ENCODE assay signal across 8 cellular contexts in genomic region chr15:48861813-48862431, GRCh38. TPM values are rescaled to one million over a fixed set of nuclear protein-coding genes. Genes with fewer than 3 reads are reported as not detected.
A peak's percentile ranks its signal among the peaks of the same experiment; 100 is the strongest.
DNase-seq lines count a peak whose midpoint lies in the region; ATAC-seq, FAIRE-seq and TF ChIP-seq lines count a peak whose summit lies in the region.

No MANE protein-coding gene starts in this region.

- H3F3A ChIP-seq in PC-3 (ENCODE audit: low read length, unreplicated experiment) (no peaks in the 10 kb centered on the region), smooth muscle cell (ENCODE audit: low read depth) (no peaks in the 10 kb centered on the region)

- H2AFZ ChIP-seq in PC-3 (ENCODE audit: low read length) (0 out of 2 replicates have a peak overlapping the region, but pooled peaks have one; percentile 35), smooth muscle cell (ENCODE audit: low read depth) (peak overlapping the region; percentile 4)

- ATAC-seq in PC-3 (peak; percentile 29; the same call in 1 of the 2 replicates), right cardiac atrium (peak; percentile 79 to 81), GM21526 (IDR thresholded peaks at IDR 0.05; ENCODE audit: low FRiP score, unreplicated experiment) (no peak)

- H3K9me3 ChIP-seq in PC-3 (ENCODE audit: low read length) (no peaks in the 10 kb centered on the region), ascending aorta (no peaks in the 10 kb centered on the region), right cardiac atrium (ENCODE audit: control insufficient read depth, low read length) (no peaks in the 10 kb centered on the region), smooth muscle cell (replicated peaks; ENCODE audit: low read depth) (no peaks in the 10 kb centered on the region)

- intact Hi-C loops in PC-3 (cut with micrococcal nuclease), result loop anchor here (1.0 to 5.0 kb wide), 6 partner anchors 104 to 1285 kb away; partner anchors contain the start of genes FGF7 and SECISBP2L
- intact Hi-C loops in ascending aorta (cut with DNase I), result loop anchor here (1.0 to 2.0 kb wide), 3 partner anchors 116 to 1283 kb away; no protein-coding TSS in a partner anchor
- intact Hi-C loops in right cardiac atrium (cut with DNase I), result loop anchor here (5.0 to 10.0 kb wide), 7 partner anchors 103 to 1285 kb away; partner anchors contain the start of genes FGF7 (in 1 of the 4) and SHC4 (in 1 of the 4)

- no peaks in the 10 kb centered on the region for H3K36me3 ChIP-seq in PC-3 (ENCODE audit: low read depth, low read length)
- H3K36me3 ChIP-seq in ascending aorta, result no peaks in the 10 kb centered on the region
- no peaks in the 10 kb centered on the region for H3K36me3 ChIP-seq in smooth muscle cell (ENCODE audit: low read depth)

- H3K79me2 ChIP-seq in PC-3 (ENCODE audit: low read length) (no peaks in the 10 kb centered on the region), smooth muscle cell (ENCODE audit: low read depth) (no peaks in the 10 kb centered on the region)

- H3K9me2 ChIP-seq in PC-3 (replicated peaks; ENCODE audit: low read length), result no peaks in the 10 kb centered on the region

- no peaks in the 10 kb centered on the region for H3K27me3 ChIP-seq in PC-3 (ENCODE audit: low read length)
- no peaks in the 10 kb centered on the region for H3K27me3 ChIP-seq in ascending aorta
- H3K27me3 ChIP-seq in right cardiac atrium (ENCODE audit: control insufficient read depth, insufficient read depth), result no peaks in the 10 kb centered on the region
- no peaks in the 10 kb centered on the region for H3K27me3 ChIP-seq in smooth muscle cell (ENCODE audit: low read depth)

- BruUV-seq in PC-3 (replicated peaks; lab: Mats Ljungman, UMichigan), result no TSS peak

- no peak for TF ChIP-seq EP300 in Ishikawa (IDR thresholded peaks at IDR 0.05; ENCODE audit: borderline replicate concordance)

- 1% methylated on average over 1 of the region's 1 CpG for WGBS in right cardiac atrium
- WGBS in smooth muscle cell (ENCODE audit: low lambda C conversion rate), result 14% methylated on average over 1 of the region's 1 CpG

- no peak for TF ChIP-seq POLR2A in GM12892 (IDR thresholded peaks at IDR 0.05; ENCODE audit: low read depth, low read length)

- H4K20me1 ChIP-seq in PC-3 (ENCODE audit: low read length) (no peaks in the 10 kb centered on the region), smooth muscle cell (ENCODE audit: low read depth) (no peaks in the 10 kb centered on the region)

- DNase-seq in AG20443 (ENCODE audit: low spot score), result peak; percentile 66
- DNase-seq in GM12892 (ENCODE audit: insufficient read length), result peak; percentile 21
- DNase-seq in PC-3, result peak; percentile 68
- DNase-seq in ascending aorta (ENCODE audit: low spot score in 2 of 2), result no peak
- DNase-seq in right cardiac atrium, result no peak
- no peak for DNase-seq in smooth muscle cell (lab: John Stamatoyannopoulos, UW; ENCODE audit: unreplicated experiment)

- TF ChIP-seq RAD21 in Ishikawa (IDR thresholded peaks at IDR 0.05; ENCODE audit: low read depth), result peak; percentile 94

- H3K4me3 ChIP-seq in PC-3 (ENCODE audit: low read length) (no peak overlapping the region), ascending aorta (no peak overlapping the region), right cardiac atrium (ENCODE audit: low read length) (no peak overlapping the region), smooth muscle cell (no peak overlapping the region)

- CTCF ChIA-PET in PC-3 (lab: Charles Lee), result interaction anchor here (0.6 to 2.0 kb wide), 5 partner anchors 102 to 284 kb away, joined by 3 to 17 read pairs (median 10); partner anchors contain the start of gene SHC4

- peak overlapping the region; percentile 21; the same call in 1 of the 2 replicates for H3K9ac ChIP-seq in PC-3 (ENCODE audit: low read length)
- H3K9ac ChIP-seq in smooth muscle cell (ENCODE audit: low read depth), result no peak overlapping the region

- peak overlapping the region; percentile 58 for H3K27ac ChIP-seq in PC-3 (ENCODE audit: low read length)
- peak overlapping the region in 1 of 2 donors; percentile 26 for H3K27ac ChIP-seq in ascending aorta
- no peak overlapping the region for H3K27ac ChIP-seq in right cardiac atrium (ENCODE audit: low read length)
- no peak overlapping the region for H3K27ac ChIP-seq in smooth muscle cell (ENCODE audit: low read depth)

- peak; percentile 44 for FAIRE-seq in GM12892 (lab: Jason Lieb, UNC)

- H3K4me1 ChIP-seq in PC-3 (ENCODE audit: insufficient read depth, low read length) (peaks cover 40% of the 10 kb centered on the region), ascending aorta (no peaks in the 10 kb centered on the region), right cardiac atrium (ENCODE audit: control insufficient read depth, insufficient read depth, low read length) (no peaks in the 10 kb centered on the region), smooth muscle cell (ENCODE audit: low read depth) (peaks cover 17% of the 10 kb centered on the region)

- POLR2A ChIA-PET in PC-3 (lab: Charles Lee; ENCODE audit: unreplicated experiment), result interaction anchor here (0.8 kb wide), 1 partner anchor 39 kb away, joined by 7 read pairs; no protein-coding TSS in a partner anchor

- H3K4me2 ChIP-seq in PC-3 (ENCODE audit: low read length) (no peak overlapping the region), smooth muscle cell (no peak overlapping the region)

- TF ChIP-seq CTCF in PC-3 (conservative IDR thresholded peaks at IDR 0.05; ENCODE audit: low read depth, low read length) (peak; percentile 88), ascending aorta (IDR thresholded peaks at IDR 0.05) (peak; percentile 78 to 94 (median 80)), smooth muscle cell (IDR thresholded peaks at IDR 0.05; ENCODE audit: borderline replicate concordance, insufficient read depth, poor library complexity, severe bottlenecking) (peak; percentile 95)

TF ChIP-seq in Ishikawa, 13 proteins besides CTCF, POLR2A, EP300 and RAD21:
- no peak for TF ChIP-seq REST (IDR thresholded peaks at IDR 0.05; ENCODE audit: low read depth)
- TF ChIP-seq TCF12 (IDR thresholded peaks at IDR 0.05; ENCODE audit: low read depth), result no peak
- TF ChIP-seq YY1 (IDR thresholded peaks at IDR 0.05; ENCODE audit: low read depth), result no peak
- TF ChIP-seq CREB1 (IDR thresholded peaks at IDR 0.05; ENCODE audit: low read depth), result no peak
- no peak for TF ChIP-seq NFIC (IDR thresholded peaks at IDR 0.05)
- TF ChIP-seq TAF1 (IDR thresholded peaks at IDR 0.05; ENCODE audit: low read depth), result no peak
- TF ChIP-seq, protein P1, sequence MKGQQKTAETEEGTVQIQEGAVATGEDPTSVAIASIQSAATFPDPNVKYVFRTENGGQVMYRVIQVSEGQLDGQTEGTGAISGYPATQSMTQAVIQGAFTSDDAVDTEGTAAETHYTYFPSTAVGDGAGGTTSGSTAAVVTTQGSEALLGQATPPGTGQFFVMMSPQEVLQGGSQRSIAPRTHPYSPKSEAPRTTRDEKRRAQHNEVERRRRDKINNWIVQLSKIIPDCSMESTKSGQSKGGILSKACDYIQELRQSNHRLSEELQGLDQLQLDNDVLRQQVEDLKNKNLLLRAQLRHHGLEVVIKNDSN (IDR thresholded peaks at IDR 0.05), result no peak
- TF ChIP-seq FOXM1 (IDR thresholded peaks at IDR 0.05; ENCODE audit: borderline replicate concordance, low read depth), result no peak
- TF ChIP-seq, protein P2, sequence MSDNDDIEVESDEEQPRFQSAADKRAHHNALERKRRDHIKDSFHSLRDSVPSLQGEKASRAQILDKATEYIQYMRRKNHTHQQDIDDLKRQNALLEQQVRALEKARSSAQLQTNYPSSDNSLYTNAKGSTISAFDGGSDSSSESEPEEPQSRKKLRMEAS (IDR thresholded peaks at IDR 0.05), result no peak
- TF ChIP-seq TEAD4 (IDR thresholded peaks at IDR 0.05), result no peak
- TF ChIP-seq EGR1 (IDR thresholded peaks at IDR 0.05), result no peak
- TF ChIP-seq ZBTB7A (IDR thresholded peaks at IDR 0.05; ENCODE audit: low read depth), result no peak
- TF ChIP-seq CEBPB (IDR thresholded peaks at IDR 0.05), result no peak

RNA-seq across cellular contexts. Expression of gene EID1, which starts 16.0 kb away (rescaled TPM):
- polyA plus RNA-seq in GM12892 (2012; ENCODE audit: missing spikeins), result 94.7 TPM
- 98.7 and 115 TPM in 2 replicates for total RNA-seq in PC-3 (2014; rRNA removed)
- total RNA-seq in ascending aorta, result 247 TPM
- 100 to 1,000 TPM; 258 to 299 (median 276) TPM for total RNA-seq in right cardiac atrium
- 318 TPM for polyA plus RNA-seq in right cardiac atrium
- 216 and 229 TPM in 2 replicates for total RNA-seq in smooth muscle cell
- polyA plus RNA-seq in smooth muscle cell, result 263 and 316 TPM in 2 replicates

RNA-seq across cellular contexts. Expression of gene CEP152, which starts 51.1 kb away (rescaled TPM):
- polyA plus RNA-seq in GM12892 (2012; ENCODE audit: missing spikeins), result 11.3 TPM
- total RNA-seq in PC-3 (2014; rRNA removed), result 7.5 and 8.2 TPM in 2 replicates
- 1.1 TPM for total RNA-seq in ascending aorta
- 1 to 10 TPM; 2.1 to 2.8 (median 2.6) TPM for total RNA-seq in right cardiac atrium
- polyA plus RNA-seq in right cardiac atrium, result 1.0 TPM
- total RNA-seq in smooth muscle cell, result 10.7 and 37.5 TPM in 2 replicates
- polyA plus RNA-seq in smooth muscle cell, result 3.9 and 5.9 TPM in 2 replicates

Comparison
In these comparisons a context has a peak if more than half of its experiments do, and no peak if none do; other contexts are left out.
1. DNase-seq: peak in AG20443 (single experiment), GM12892 (single experiment) and PC-3 (single experiment); none in ascending aorta (0 of 2), right cardiac atrium (0 of 3) and smooth muscle cell (single experiment).
2. Peak in every context shown above with its lines, with median percentiles within 50 percentile points of each other: CTCF ChIP-seq.